Comparison of ENCODE assay signal across 1 cellular context in the genomic region with DNA sequence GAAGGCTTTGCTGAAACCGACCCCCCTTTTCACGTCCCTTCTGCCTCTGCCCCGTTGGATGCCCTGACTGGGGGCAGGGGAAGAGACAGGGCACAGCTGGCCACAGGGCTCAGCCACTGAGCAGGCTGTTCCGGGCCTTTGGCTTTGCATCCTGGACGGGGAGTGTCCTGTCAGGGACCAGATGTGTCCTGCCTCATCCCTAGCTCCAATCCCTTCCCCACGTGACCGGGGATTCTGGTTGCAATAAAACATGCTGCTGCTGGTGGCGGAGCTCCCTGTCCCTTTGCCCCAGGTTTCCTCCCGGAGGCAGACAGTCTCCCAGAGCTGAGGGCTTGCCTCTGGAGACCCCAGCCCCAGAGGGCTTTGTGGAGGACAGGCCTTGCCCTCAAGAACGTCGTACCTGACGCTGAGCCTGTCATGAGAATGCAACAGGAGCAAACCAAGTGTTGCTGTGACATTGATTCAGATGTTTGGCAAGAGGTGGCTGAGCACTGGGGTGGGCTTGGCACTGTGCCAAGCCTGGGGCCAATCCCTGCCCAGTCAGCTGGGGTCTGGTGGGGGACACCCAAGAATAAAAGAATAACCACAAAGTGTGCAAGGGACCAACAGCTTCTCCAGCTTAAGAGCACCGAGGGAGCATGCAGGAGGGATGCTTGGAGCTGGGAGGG.
TF ChIP-seq lines count a peak whose summit lies in the region.

No MANE protein-coding gene starts in this region.

TF ChIP-seq in SK-N-SH treated with all-trans-retinoic acid at 6 μM for 48 hours, 23 proteins besides CTCF, POLR2A, EP300 and RAD21 (continued from another document):
- TF ChIP-seq, protein P1, sequence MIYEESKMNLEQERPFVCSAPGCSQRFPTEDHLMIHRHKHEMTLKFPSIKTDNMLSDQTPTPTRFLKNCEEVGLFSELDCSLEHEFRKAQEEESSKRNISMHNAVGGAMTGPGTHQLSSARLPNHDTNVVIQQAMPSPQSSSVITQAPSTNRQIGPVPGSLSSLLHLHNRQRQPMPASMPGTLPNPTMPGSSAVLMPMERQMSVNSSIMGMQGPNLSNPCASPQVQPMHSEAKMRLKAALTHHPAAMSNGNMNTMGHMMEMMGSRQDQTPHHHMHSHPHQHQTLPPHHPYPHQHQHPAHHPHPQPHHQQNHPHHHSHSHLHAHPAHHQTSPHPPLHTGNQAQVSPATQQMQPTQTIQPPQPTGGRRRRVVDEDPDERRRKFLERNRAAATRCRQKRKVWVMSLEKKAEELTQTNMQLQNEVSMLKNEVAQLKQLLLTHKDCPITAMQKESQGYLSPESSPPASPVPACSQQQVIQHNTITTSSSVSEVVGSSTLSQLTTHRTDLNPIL (CRISPR knock-in tag; IDR thresholded peaks at IDR 0.05; ENCODE audit: low read depth): no peak
- no peak for TF ChIP-seq TCF4 (CRISPR knock-in tag; IDR thresholded peaks at IDR 0.05; ENCODE audit: borderline replicate concordance)
- TF ChIP-seq TOX (CRISPR knock-in tag; IDR thresholded peaks at IDR 0.05; ENCODE audit: borderline replicate concordance): no peak
- no peak for TF ChIP-seq ZC3H10 (CRISPR knock-in tag; IDR thresholded peaks at IDR 0.05)
- TF ChIP-seq, protein P2, sequence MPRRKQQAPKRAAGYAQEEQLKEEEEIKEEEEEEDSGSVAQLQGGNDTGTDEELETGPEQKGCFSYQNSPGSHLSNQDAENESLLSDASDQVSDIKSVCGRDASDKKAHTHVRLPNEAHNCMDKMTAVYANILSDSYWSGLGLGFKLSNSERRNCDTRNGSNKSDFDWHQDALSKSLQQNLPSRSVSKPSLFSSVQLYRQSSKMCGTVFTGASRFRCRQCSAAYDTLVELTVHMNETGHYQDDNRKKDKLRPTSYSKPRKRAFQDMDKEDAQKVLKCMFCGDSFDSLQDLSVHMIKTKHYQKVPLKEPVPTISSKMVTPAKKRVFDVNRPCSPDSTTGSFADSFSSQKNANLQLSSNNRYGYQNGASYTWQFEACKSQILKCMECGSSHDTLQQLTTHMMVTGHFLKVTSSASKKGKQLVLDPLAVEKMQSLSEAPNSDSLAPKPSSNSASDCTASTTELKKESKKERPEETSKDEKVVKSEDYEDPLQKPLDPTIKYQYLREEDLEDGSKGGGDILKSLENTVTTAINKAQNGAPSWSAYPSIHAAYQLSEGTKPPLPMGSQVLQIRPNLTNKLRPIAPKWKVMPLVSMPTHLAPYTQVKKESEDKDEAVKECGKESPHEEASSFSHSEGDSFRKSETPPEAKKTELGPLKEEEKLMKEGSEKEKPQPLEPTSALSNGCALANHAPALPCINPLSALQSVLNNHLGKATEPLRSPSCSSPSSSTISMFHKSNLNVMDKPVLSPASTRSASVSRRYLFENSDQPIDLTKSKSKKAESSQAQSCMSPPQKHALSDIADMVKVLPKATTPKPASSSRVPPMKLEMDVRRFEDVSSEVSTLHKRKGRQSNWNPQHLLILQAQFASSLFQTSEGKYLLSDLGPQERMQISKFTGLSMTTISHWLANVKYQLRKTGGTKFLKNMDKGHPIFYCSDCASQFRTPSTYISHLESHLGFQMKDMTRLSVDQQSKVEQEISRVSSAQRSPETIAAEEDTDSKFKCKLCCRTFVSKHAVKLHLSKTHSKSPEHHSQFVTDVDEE (CRISPR knock-in tag; IDR thresholded peaks at IDR 0.05): no peak
- no peak for TF ChIP-seq ZFP3 (CRISPR knock-in tag; IDR thresholded peaks at IDR 0.05)
- TF ChIP-seq, protein P3, sequence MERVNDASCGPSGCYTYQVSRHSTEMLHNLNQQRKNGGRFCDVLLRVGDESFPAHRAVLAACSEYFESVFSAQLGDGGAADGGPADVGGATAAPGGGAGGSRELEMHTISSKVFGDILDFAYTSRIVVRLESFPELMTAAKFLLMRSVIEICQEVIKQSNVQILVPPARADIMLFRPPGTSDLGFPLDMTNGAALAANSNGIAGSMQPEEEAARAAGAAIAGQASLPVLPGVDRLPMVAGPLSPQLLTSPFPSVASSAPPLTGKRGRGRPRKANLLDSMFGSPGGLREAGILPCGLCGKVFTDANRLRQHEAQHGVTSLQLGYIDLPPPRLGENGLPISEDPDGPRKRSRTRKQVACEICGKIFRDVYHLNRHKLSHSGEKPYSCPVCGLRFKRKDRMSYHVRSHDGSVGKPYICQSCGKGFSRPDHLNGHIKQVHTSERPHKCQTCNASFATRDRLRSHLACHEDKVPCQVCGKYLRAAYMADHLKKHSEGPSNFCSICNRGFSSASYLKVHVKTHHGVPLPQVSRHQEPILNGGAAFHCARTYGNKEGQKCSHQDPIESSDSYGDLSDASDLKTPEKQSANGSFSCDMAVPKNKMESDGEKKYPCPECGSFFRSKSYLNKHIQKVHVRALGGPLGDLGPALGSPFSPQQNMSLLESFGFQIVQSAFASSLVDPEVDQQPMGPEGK (CRISPR knock-in tag; IDR thresholded peaks at IDR 0.05; ENCODE audit: borderline replicate concordance): no peak
- TF ChIP-seq ISL1 (CRISPR knock-in tag; IDR thresholded peaks at IDR 0.05): no peak
- TF ChIP-seq PPARA (CRISPR knock-in tag; IDR thresholded peaks at IDR 0.05; ENCODE audit: borderline replicate concordance): no peak
